ENCODE assay signal across 8 cellular contexts in the genomic region with DNA sequence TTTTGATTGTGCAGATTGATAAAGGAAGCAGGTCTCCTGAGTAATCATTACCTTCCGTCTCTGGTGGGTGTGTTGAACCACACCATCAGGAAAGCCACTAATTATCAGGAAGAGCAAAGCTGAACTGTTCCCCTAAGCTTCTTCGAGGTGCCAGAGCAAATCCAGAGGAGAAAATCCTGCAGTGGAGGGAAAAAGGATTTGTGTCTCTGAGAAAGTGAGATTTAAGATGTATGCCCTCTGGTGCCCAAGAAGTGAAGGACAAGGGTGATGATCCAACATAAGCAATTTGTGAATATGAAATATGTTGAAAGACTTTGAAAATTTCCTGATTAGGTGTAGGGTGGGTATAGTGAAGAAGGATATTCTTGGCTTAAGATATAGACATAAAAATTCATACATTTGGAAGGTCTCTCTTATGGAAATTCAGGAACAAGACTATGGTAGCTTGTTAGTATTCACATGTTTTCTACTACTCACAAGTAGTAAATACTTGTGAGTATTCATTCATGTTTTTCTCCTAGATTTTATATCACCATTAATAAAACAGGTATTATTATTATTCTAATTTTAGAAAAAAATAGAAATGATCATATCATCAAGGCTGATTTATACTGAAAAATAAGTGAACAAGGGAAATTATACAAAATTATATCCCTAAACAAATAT. TPM values are rescaled to one million over a fixed set of nuclear protein-coding genes. Genes with fewer than 3 reads are reported as not detected.
DNase-seq lines count a peak whose midpoint lies in the region; ATAC-seq, FAIRE-seq and TF ChIP-seq lines count a peak whose summit lies in the region.

No MANE protein-coding gene starts in this region.

- no peak for ATAC-seq in GM18867 (IDR thresholded peaks at IDR 0.05; ENCODE audit: unreplicated experiment)

- H3K4me3 ChIP-seq in PC-9 (no peak overlapping the region), kidney epithelial cell (ENCODE audit: low read depth, low read length) (no peak overlapping the region)

- intact Hi-C loops in PC-9 (cut with micrococcal nuclease; ENCODE audit: unreplicated experiment): loop anchor here (1.0 to 2.0 kb wide), 5 partner anchors 35 to 205 kb away; a partner anchor contains a TSS

- CTCF ChIA-PET in PC-9 (lab: Charles Lee): interaction anchor here (0.5 to 1.7 kb wide), 9 partner anchors 39 to 221 kb away, joined by 4 to 11 read pairs (median 5); a partner anchor contains a TSS

- 0 out of 2 replicates have a peak, but pooled peaks cover 4% of the 10 kb centered on the region for H3K4me1 ChIP-seq in PC-9 (replicated peaks; ENCODE audit: insufficient read depth)

- 0 out of 2 replicates have a peak overlapping the region, but pooled peaks have one; percentile 5 for H3K4me2 ChIP-seq in PC-9

- no TSS peak for BruUV-seq in PC-9 (replicated peaks; lab: Mats Ljungman, UMichigan)

- H3K36me3 Mint-ChIP-seq in chondrocyte (ENCODE audit: low read depth): peaks cover 8% of the 10 kb centered on the region

- 0 out of 2 replicates have a peak overlapping the region, but pooled peaks have one; percentile 6 for H2AFZ ChIP-seq in PC-9

- no peak overlapping the region for H3K27ac Mint-ChIP-seq in chondrocyte (ENCODE audit: unreplicated experiment)

- peak; percentile 71 for DNase-seq in GM03348 (ENCODE audit: low spot score)
- DNase-seq in Kasumi-1 (lab: John Stamatoyannopoulos, UW): peak; percentile 67 to 81
- peak; percentile 58 to 61 for DNase-seq in PC-9
- no peak for DNase-seq in chondrocyte (ENCODE audit: low spot score)
- peak; percentile 34 for DNase-seq in kidney epithelial cell (ENCODE audit: low read depth)
- DNase-seq in superior temporal gyrus (ENCODE audit: extremely low spot score): peak; percentile 89

- H3K36me3 ChIP-seq in PC-9 (ENCODE audit: low read depth): no peaks in the 10 kb centered on the region
- H3K36me3 ChIP-seq in kidney epithelial cell (ENCODE audit: control insufficient read depth, insufficient read depth, low read length): no peaks in the 10 kb centered on the region

- H4K20me1 ChIP-seq in PC-9 (ENCODE audit: insufficient read depth): no peaks in the 10 kb centered on the region

- no peaks in the 10 kb centered on the region for H3K27me3 ChIP-seq in PC-9 (ENCODE audit: insufficient read depth, low read depth)
- no peaks in the 10 kb centered on the region for H3K27me3 ChIP-seq in kidney epithelial cell (ENCODE audit: control insufficient read depth, insufficient read depth, low read length)

- no peak overlapping the region for H3K27ac ChIP-seq in PC-9

- POLR2A ChIA-PET in PC-9 (lab: Charles Lee; ENCODE audit: unreplicated experiment): interaction anchor here (0.5 to 0.6 kb wide), 3 partner anchors 35 to 972 kb away, joined by 3 to 5 read pairs (median 4); no protein-coding TSS in a partner anchor

- H3K27me3 Mint-ChIP-seq in chondrocyte (ENCODE audit: low read depth): no peaks in the 10 kb centered on the region

- H3K9me2 ChIP-seq in PC-9 (ENCODE audit: insufficient read depth): no peaks in the 10 kb centered on the region

- peak; percentile 81 for TF ChIP-seq CTCF in PC-9 (conservative IDR thresholded peaks at IDR 0.05)
- peak; percentile 90 for TF ChIP-seq CTCF in chondrocyte (IDR thresholded peaks at IDR 0.05)
- peak; percentile 65 for TF ChIP-seq CTCF in kidney epithelial cell (IDR thresholded peaks at IDR 0.05; ENCODE audit: insufficient read depth, low read length, poor library complexity, severe bottlenecking)

- H3K4me3 Mint-ChIP-seq in chondrocyte (ENCODE audit: unreplicated experiment): no peak overlapping the region

- no peaks in the 10 kb centered on the region; the same call in 1 of the 2 replicates for H3K9me3 ChIP-seq in PC-9 (ENCODE audit: insufficient read depth, low read depth)

- H3F3A ChIP-seq in PC-9 (ENCODE audit: insufficient read depth, low read depth): no peaks in the 10 kb centered on the region

- H3K9me3 Mint-ChIP-seq in chondrocyte (ENCODE audit: low read depth): peaks cover 26% of the 10 kb centered on the region

- FAIRE-seq in A204.1 (lab: Jason Lieb, UNC): peak; percentile 96

- H3K79me2 ChIP-seq in PC-9 (ENCODE audit: low read depth): no peaks in the 10 kb centered on the region

- peaks cover 7% of the 10 kb centered on the region for H3K4me1 Mint-ChIP-seq in chondrocyte (ENCODE audit: low read depth)

RNA-seq across cellular contexts. Expression of a gene that starts 34.8 kb away (rescaled TPM):
- total RNA-seq in PC-9 (2021) (58.2 and 74.7 TPM in 2 replicates), chondrocyte (52.2 to 61.7 TPM (median 55.9 TPM) in 3 replicates), kidney epithelial cell (31.9 and 44.4 TPM in 2 replicates)

RNA-seq across cellular contexts. Expression of a gene that starts 59.7 kb away (rescaled TPM):
- 73.5 and 85.3 TPM in 2 replicates for total RNA-seq in PC-9 (2021)
- total RNA-seq in chondrocyte: 107 to 121 TPM (median 111 TPM) in 3 replicates
- 42.1 and 50.4 TPM in 2 replicates for total RNA-seq in kidney epithelial cell
